Comparison of ENCODE assay signal across 22 cellular contexts in the genomic region with DNA sequence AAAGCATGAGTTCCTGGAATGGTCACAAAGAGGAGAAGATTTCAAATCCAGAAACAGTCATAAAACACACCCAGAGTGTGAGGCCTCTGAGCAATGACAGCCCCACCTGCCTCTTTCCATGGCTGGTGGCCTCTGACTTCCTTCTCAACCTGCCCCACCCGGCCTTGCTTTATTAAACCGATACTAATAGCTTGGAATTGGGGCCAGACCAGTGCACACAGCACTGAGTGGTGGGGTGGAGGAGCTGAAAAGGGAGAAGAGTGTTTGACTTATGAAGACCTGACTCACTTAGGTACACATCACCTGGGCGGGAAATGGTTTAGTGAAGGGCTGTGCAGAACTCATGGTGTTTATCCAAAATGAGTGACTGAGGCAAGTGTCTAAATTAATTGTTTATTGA. TPM values are rescaled to one million over a fixed set of nuclear protein-coding genes. Genes with fewer than 3 reads are reported as not detected.
DNase-seq lines count a peak whose midpoint lies in the region; TF ChIP-seq lines count a peak whose summit lies in the region.
"Had no signal": no experiment of that assay in that cellular context is flagged by ENCODE, and none has a peak within 500 bp of the region (broad histone marks: within the 10 kb centered on the region; RNA-seq: fewer than 3 reads in every experiment).

No MANE protein-coding gene starts in this region.

- H3K9me3 ChIP-seq in colonic mucosa (no peaks in the 10 kb centered on the region), muscle layer of duodenum (ENCODE audit: control insufficient read depth in 1 of 2, low read length in 2 of 2) (no peaks in the 10 kb centered on the region)
- H3K9me3 ChIP-seq: breast epithelium, heart right ventricle, neutrophil, right atrium auricular region had no signal

- no peak for TF ChIP-seq CTCF in colonic mucosa (IDR thresholded peaks at IDR 0.05)

- H3K9ac ChIP-seq in colonic mucosa (ENCODE audit: low read depth in 2 of 2, low read length in 2 of 2): peak overlapping the region; percentile 16 to 81

- no peaks in the 10 kb centered on the region for H3K36me3 ChIP-seq in colonic mucosa
- H3K36me3 ChIP-seq in muscle layer of duodenum (ENCODE audit: control insufficient read depth in 1 of 2, insufficient read depth in 2 of 2, low read length in 2 of 2): no peaks in the 10 kb centered on the region
- H3K36me3 ChIP-seq: breast epithelium, heart right ventricle, neutrophil, right atrium auricular region had no signal

- H3K4me1 ChIP-seq in colonic mucosa (peaks cover 8% of the 10 kb centered on the region), muscle layer of duodenum (ENCODE audit: control insufficient read depth in 1 of 2, insufficient read depth in 2 of 2, low read length in 2 of 2) (no peaks in the 10 kb centered on the region)
- H3K4me1 ChIP-seq: breast epithelium, heart right ventricle, right atrium auricular region had no signal

- peak overlapping the region; percentile 86 for H3K27ac ChIP-seq in colonic mucosa
- peak overlapping the region; percentile 89 for H3K27ac ChIP-seq in muscle layer of duodenum (ENCODE audit: low read length)
- H3K27ac ChIP-seq: dorsolateral prefrontal cortex, heart right ventricle, neutrophil, right atrium auricular region had no signal

- intact Hi-C loops in colonic mucosa (cut with DNase I): no loop called here

- H3K27me3 ChIP-seq in colonic mucosa: no peaks in the 10 kb centered on the region
- no peaks in the 10 kb centered on the region for H3K27me3 ChIP-seq in muscle layer of duodenum (ENCODE audit: low read depth, low read length)
- H3K27me3 ChIP-seq: right atrium auricular region had no signal

- H3K4me3 ChIP-seq in colonic mucosa: no peak overlapping the region
- H3K4me3 ChIP-seq in muscle layer of duodenum (ENCODE audit: low read depth in 1 of 2, low read length in 2 of 2): no peak overlapping the region
- H3K4me3 ChIP-seq: breast epithelium, dorsolateral prefrontal cortex, heart right ventricle, right atrium auricular region had no signal

- DNase-seq in NCI-H1417 (lab: John Stamatoyannopoulos, UW): peak; percentile 69 to 77 (median 76)
- no peak for DNase-seq in NCI-H1417 treated with DMSO at 0.1 percent for 48 hours (lab: John Stamatoyannopoulos, UW)
- DNase-seq in NCI-H1930 (lab: John Stamatoyannopoulos, UW): peak; percentile 85 to 91
- peak; percentile 90 for DNase-seq in colonic mucosa
- no peak for DNase-seq in activated CD4-positive, alpha-beta T cell treated with anti-CD3 and anti-CD28 coated beads, Interleukin-2, amount 50 U/mL, for 4 hours
- no peak for DNase-seq in kidney glomerular epithelial cell (lab: John Stamatoyannopoulos, UW)
- DNase-seq in KG1 (lab: John Stamatoyannopoulos, UW): no peak
- DNase-seq: 8988T; activated CD8-positive, alpha-beta T cell treated with anti-CD3 and anti-CD28 coated beads for 36 hours; activated T-cell treated with anti-CD3 and anti-CD28 coated beads, Interleukin-2, amount 50 U/mL, for 4 hours; DMS 273 treated with DMSO at 0.1 percent for 48 hours; dorsolateral prefrontal cortex; H7; heart right ventricle; NCI-H526 treated with DMSO at 0.1 percent for 48 hours; stimulated activated naive CD4-positive, alpha-beta T cell treated with Interleukin-2 at 50 U/mL for 16 hours had no signal

RNA-seq across cellular contexts. Expression of gene CEACAM6, which starts 20.7 kb away (rescaled TPM):
- 100 to 1,000 TPM; 260 to 655 TPM for total RNA-seq in colonic mucosa
- total RNA-seq: activated CD8-positive, alpha-beta T cell treated with anti-CD3 and anti-CD28 coated beads for 36 hours; H7; right atrium auricular region; T-helper 1 cell treated with Interleukin-12 subunit alpha and Interleukin-12 subunit beta and Interleukin-4 antibody, amounts not matched to agents 30 ng/mL and 1 ng/mL, for 36 hours had no signal

RNA-seq across cellular contexts. Expression of gene CEACAM5, which starts 26.2 kb away (rescaled TPM):
- total RNA-seq in colonic mucosa: 1,000 to 10,000 TPM; 2,196 to 2,217 TPM
- total RNA-seq: activated CD8-positive, alpha-beta T cell treated with anti-CD3 and anti-CD28 coated beads for 36 hours; dorsolateral prefrontal cortex; H7; heart right ventricle; right atrium auricular region; T-helper 1 cell treated with Interleukin-12 subunit alpha and Interleukin-12 subunit beta and Interleukin-4 antibody, amounts not matched to agents 30 ng/mL and 1 ng/mL, for 36 hours; urinary bladder had no signal

RNA-seq across cellular contexts. Expression of gene CEACAM7, which starts 46.5 kb away (rescaled TPM):
- total RNA-seq in colonic mucosa: 100 to 1,000 TPM; 329 to 919 TPM
- total RNA-seq: activated CD8-positive, alpha-beta T cell treated with anti-CD3 and anti-CD28 coated beads for 36 hours; dorsolateral prefrontal cortex; H7; heart right ventricle; right atrium auricular region; T-helper 1 cell treated with Interleukin-12 subunit alpha and Interleukin-12 subunit beta and Interleukin-4 antibody, amounts not matched to agents 30 ng/mL and 1 ng/mL, for 36 hours; urinary bladder had no signal

Comparison
In these comparisons a context has a peak if more than half of its experiments do, and no peak if none do; other contexts are left out.
1. DNase-seq: peak in NCI-H1417 (3 of 3), NCI-H1930 (2 of 2) and colonic mucosa (single experiment); none in NCI-H1417 treated with DMSO at 0.1 percent for 48 hours (single experiment), activated CD4-positive, alpha-beta T cell treated with anti-CD3 and anti-CD28 coated beads, Interleukin-2, amount 50 U/mL, for 4 hours (0 of 2), kidney glomerular epithelial cell (single experiment) and KG1 (single experiment).